In the genomic region with DNA sequence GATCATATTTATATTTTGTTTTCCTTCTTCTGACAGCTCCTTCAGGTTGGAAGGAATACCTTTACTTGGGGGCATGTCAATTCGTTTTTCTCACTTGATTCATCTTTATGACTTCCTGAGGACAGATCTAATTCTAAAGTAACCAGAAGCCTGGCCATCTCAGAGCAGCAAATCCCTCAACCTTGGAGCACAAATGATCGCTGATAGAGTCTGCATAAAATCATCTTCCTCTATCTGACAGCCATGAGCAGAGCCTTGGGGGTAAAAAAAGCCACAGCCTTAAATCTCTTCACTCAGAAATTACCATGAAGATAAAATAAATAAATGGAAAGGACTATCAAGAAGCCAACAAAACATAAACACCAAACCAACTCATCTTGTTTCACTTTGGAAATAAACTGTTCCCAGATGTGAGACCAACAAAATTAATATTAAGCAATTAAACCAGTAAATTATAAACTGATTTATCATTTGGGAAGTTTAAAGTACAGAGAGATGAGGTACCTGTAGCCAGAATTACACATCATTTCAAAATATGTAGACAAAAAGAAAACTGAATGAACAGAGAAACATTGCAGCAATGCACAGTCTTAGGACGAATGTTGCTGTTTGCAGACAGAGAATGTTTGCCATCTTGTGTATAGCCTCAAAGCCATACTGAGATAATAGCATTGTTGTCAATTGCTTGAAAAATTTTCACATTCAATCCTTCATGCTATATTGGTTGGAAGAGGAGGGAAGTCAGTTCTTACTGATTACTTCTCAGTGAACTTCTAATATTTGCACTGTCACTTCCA, we compare ENCODE assay signal across 23 cellular contexts.
"Had no signal": no experiment of that assay in that cellular context is flagged by ENCODE, and none has a peak within 500 bp of the region (broad histone marks: within the 10 kb centered on the region; RNA-seq: fewer than 3 reads in every experiment).

No MANE protein-coding gene starts in this region.

- DNase-seq: activated B cell treated with CpG ODN at 0.5 μM for 24 hours; activated CD4-positive, alpha-beta T cell treated with anti-CD3 and anti-CD28 coated beads, Interleukin-2, amount 10 ng/mL, durations not matched to agents 7 days and 5 days; activated CD8-positive, alpha-beta memory T cell treated with anti-CD3 and anti-CD28 coated beads, Interleukin-2, amount 50 U/mL, for 48 hours; activated gamma-delta T cell treated with Interleukin-2 at 50 U/mL for 16 hours; activated naive CD8-positive, alpha-beta T cell treated with anti-CD3 and anti-CD28 coated beads for 36 hours; activated T-cell treated with anti-CD3 and anti-CD28 coated beads, Interleukin-2, amount 50 U/mL, for 72 hours; anterior cingulate cortex; brain microvascular endothelial cell; effector CD8-positive, alpha-beta T cell; heart right ventricle; left colon; midbrain; stimulated activated CD4-positive, alpha-beta T cell treated with anti-CD3 and anti-CD28 coated beads, Interleukin-4, amount 100 ng/mL, for 4 hours; stimulated activated CD8-positive, alpha-beta memory T cell treated with anti-CD3 and anti-CD28 coated beads, Interleukin-4, amount 100 ng/mL, for 48 hours; stimulated activated naive CD4-positive, alpha-beta T cell treated with Interleukin-2 at 50 U/mL for 16 hours; substantia nigra; uterus had no signal

- H3K36me3 ChIP-seq: brain microvascular endothelial cell, gastroesophageal sphincter, heart right ventricle, right atrium auricular region, tibial nerve, uterus had no signal

- H3K9me3 ChIP-seq: gastroesophageal sphincter, heart right ventricle, right atrium auricular region, tibial nerve, uterus had no signal

- H3K27me3 ChIP-seq: brain microvascular endothelial cell, gastroesophageal sphincter, heart right ventricle, right atrium auricular region, tibial nerve, uterus had no signal

- H3K27ac ChIP-seq: brain microvascular endothelial cell, epithelial cell of prostate, gastroesophageal sphincter, heart right ventricle, right atrium auricular region, skin epidermis, tibial nerve, uterus had no signal

- H3K4me3 ChIP-seq: gastroesophageal sphincter, heart right ventricle, right atrium auricular region, skin epidermis, tibial nerve, uterus had no signal

- ATAC-seq: activated T-cell treated with anti-CD3 and anti-CD28 coated beads, Interleukin-2, amount 50 U/mL, for 72 hours; gastroesophageal sphincter; heart right ventricle; left colon had no signal

- FAIRE-seq: islet of Langerhans had no signal

- H3K4me1 ChIP-seq: gastroesophageal sphincter, heart right ventricle, right atrium auricular region, tibial nerve, uterus had no signal
